ENCODE assay signal across 1 cellular context in genomic region chr2:42150159-42150558, GRCh38.
TF ChIP-seq lines count a peak whose summit lies in the region.

No MANE protein-coding gene starts in this region.

TF ChIP-seq in GM12878, 131 proteins besides CTCF, POLR2A, EP300 and RAD21:
- TF ChIP-seq STAT3 (IDR thresholded peaks at IDR 0.05; ENCODE audit: low read depth, low read length): no peak
